ENCODE assay signal across 8 cellular contexts in genomic region chr12:20376984-20377383, GRCh38. TPM values are rescaled to one million over a fixed set of nuclear protein-coding genes. Genes with fewer than 3 reads are reported as not detected.
DNase-seq lines count a peak whose midpoint lies in the region; TF ChIP-seq lines count a peak whose summit lies in the region.

No MANE protein-coding gene starts in this region.

- H3K14ac ChIP-seq in mesenchymal stem cell (ENCODE audit: low read length in 2 of 2) = no peak overlapping the region

- H3K27ac ChIP-seq in mesenchymal stem cell (ENCODE audit: low read length, poor library complexity, severe bottlenecking) = no peak overlapping the region

- H2BK15ac ChIP-seq in mesenchymal stem cell (ENCODE audit: low read depth, poor library complexity, severe bottlenecking) = no peak overlapping the region

- H3K79me1 ChIP-seq in mesenchymal stem cell (replicated peaks; ENCODE audit: low read length, poor library complexity, severe bottlenecking) = no peaks in the 10 kb centered on the region

- H3K36me3 Mint-ChIP-seq in Calu3 (ENCODE audit: insufficient read depth, unreplicated experiment) (no peaks in the 10 kb centered on the region), chondrocyte (ENCODE audit: low read depth) (no peaks in the 10 kb centered on the region)
- no peaks in the 10 kb centered on the region for H3K36me3 Mint-ChIP-seq in activated CD4-positive, alpha-beta T cell treated with anti-CD3 and anti-CD28 coated beads, Interleukin-2, amount 10 ng/mL, durations not matched to agents 7 days and 5 days (ENCODE audit: low read depth)

- H3K4me1 ChIP-seq in mesenchymal stem cell (ENCODE audit: control insufficient read depth, insufficient read depth, low read depth, low read length) = no peaks in the 10 kb centered on the region

- H2BK5ac ChIP-seq in mesenchymal stem cell (ENCODE audit: low read depth, low read length, poor library complexity, severe bottlenecking) = no peak overlapping the region

- H3K27me3 Mint-ChIP-seq in Calu3 (ENCODE audit: unreplicated experiment) (no peaks in the 10 kb centered on the region), chondrocyte (ENCODE audit: low read depth) (no peaks in the 10 kb centered on the region)
- peaks cover 7% of the 10 kb centered on the region for H3K27me3 Mint-ChIP-seq in activated CD4-positive, alpha-beta T cell treated with anti-CD3 and anti-CD28 coated beads, Interleukin-2, amount 10 ng/mL, durations not matched to agents 7 days and 5 days

- H3K23ac ChIP-seq in mesenchymal stem cell (ENCODE audit: low read length in 2 of 2) = no peak overlapping the region

- CTCF ChIA-PET in Calu3 (lab: Charles Lee) = interaction anchor here (1.0 to 1.1 kb wide), 2 partner anchors 15 to 461 kb away, joined by 3 to 4 read pairs; no protein-coding TSS in a partner anchor
- CTCF ChIA-PET in activated CD4-positive, alpha-beta T cell treated with anti-CD3 and anti-CD28 coated beads, Interleukin-2, amount 10 ng/mL, durations not matched to agents 7 days and 5 days (lab: Charles Lee) = no interaction called here

- no peak overlapping the region for H3K18ac ChIP-seq in mesenchymal stem cell (ENCODE audit: low read depth in 1 of 2, low read length in 2 of 2)

- no peaks in the 10 kb centered on the region for H3K27me3 ChIP-seq in mesenchymal stem cell (ENCODE audit: control insufficient read depth in 1 of 2, insufficient read depth in 1 of 2, low read length in 2 of 2)

- no TSS peak for BruUV-seq in Calu3 (replicated peaks; lab: Mats Ljungman, UMichigan)

- H3K4me1 Mint-ChIP-seq in Calu3 (ENCODE audit: low read depth, unreplicated experiment) (peaks cover 36% of the 10 kb centered on the region), chondrocyte (ENCODE audit: low read depth) (peaks cover 72% of the 10 kb centered on the region)
- H3K4me1 Mint-ChIP-seq in activated CD4-positive, alpha-beta T cell treated with anti-CD3 and anti-CD28 coated beads, Interleukin-2, amount 10 ng/mL, durations not matched to agents 7 days and 5 days = no peaks in the 10 kb centered on the region

- H3K36me3 ChIP-seq in mesenchymal stem cell (ENCODE audit: control insufficient read depth in 1 of 2, insufficient read depth in 2 of 2, low read depth in 1 of 2, low read length in 2 of 2) = no peaks in the 10 kb centered on the region

- H2AFZ ChIP-seq in mesenchymal stem cell (ENCODE audit: low read depth, low read length) = no peak overlapping the region

- H2BK120ac ChIP-seq in mesenchymal stem cell (ENCODE audit: low read depth, low read length) = no peak overlapping the region

- H3K9me3 ChIP-seq in mesenchymal stem cell (ENCODE audit: control insufficient read depth, low read length) = no peaks in the 10 kb centered on the region

- H3K4me3 ChIP-seq in mesenchymal stem cell (ENCODE audit: insufficient read depth in 1 of 2, low read depth in 1 of 2, low read length in 2 of 2) = no peak overlapping the region

- no peak overlapping the region for H3K4me2 ChIP-seq in mesenchymal stem cell (ENCODE audit: low read length, poor library complexity, severe bottlenecking)

- intact Hi-C loops in Calu3 (cut with micrococcal nuclease; ENCODE audit: unreplicated experiment) = loop anchor here (1.0 to 10.0 kb wide), 5 partner anchors 448 to 802 kb away; no protein-coding TSS in a partner anchor

- H3K4me3 Mint-ChIP-seq in Calu3 (ENCODE audit: low read depth, unreplicated experiment) (no peak overlapping the region), chondrocyte (ENCODE audit: unreplicated experiment) (no peak overlapping the region)
- H3K4me3 Mint-ChIP-seq in activated CD4-positive, alpha-beta T cell treated with anti-CD3 and anti-CD28 coated beads, Interleukin-2, amount 10 ng/mL, durations not matched to agents 7 days and 5 days = no peak overlapping the region

- no peaks in the 10 kb centered on the region for H3K9me3 Mint-ChIP-seq in Calu3 (ENCODE audit: low read depth, unreplicated experiment)
- no peaks in the 10 kb centered on the region for H3K9me3 Mint-ChIP-seq in chondrocyte (ENCODE audit: low read depth)
- H3K9me3 Mint-ChIP-seq in activated CD4-positive, alpha-beta T cell treated with anti-CD3 and anti-CD28 coated beads, Interleukin-2, amount 10 ng/mL, durations not matched to agents 7 days and 5 days = no peaks in the 10 kb centered on the region

- H4K91ac ChIP-seq in mesenchymal stem cell (ENCODE audit: low read length) = no peak overlapping the region

- H4K8ac ChIP-seq in mesenchymal stem cell (ENCODE audit: low read length) = no peak overlapping the region

- TF ChIP-seq CTCF in Calu3 (IDR thresholded peaks at IDR 0.05; ENCODE audit: unreplicated experiment) (no peak), chondrocyte (IDR thresholded peaks at IDR 0.05) (peak; percentile 80)

- H2BK12ac ChIP-seq in mesenchymal stem cell (ENCODE audit: low read length in 2 of 2) = no peak overlapping the region

- no peak overlapping the region for H3K4ac ChIP-seq in mesenchymal stem cell (ENCODE audit: low read depth in 1 of 2, low read length in 2 of 2)

- WGBS in mesenchymal stem cell = 100% methylated on average over 1 of the region's 1 CpG

- POLR2A ChIA-PET in activated CD4-positive, alpha-beta T cell treated with anti-CD3 and anti-CD28 coated beads, Interleukin-2, amount 10 ng/mL, durations not matched to agents 7 days and 5 days (lab: Charles Lee) = no interaction called here

- H3K9ac ChIP-seq in mesenchymal stem cell (ENCODE audit: low read length) = no peak overlapping the region

- H3K27ac Mint-ChIP-seq in Calu3 (ENCODE audit: unreplicated experiment) (no peak overlapping the region), chondrocyte (ENCODE audit: unreplicated experiment) (no peak overlapping the region)
- no peak overlapping the region for H3K27ac Mint-ChIP-seq in activated CD4-positive, alpha-beta T cell treated with anti-CD3 and anti-CD28 coated beads, Interleukin-2, amount 10 ng/mL, durations not matched to agents 7 days and 5 days

- DNase-seq in Calu3 = peak; percentile 24
- DNase-seq in LHCN-M2 (ENCODE audit: low read depth) = peak; percentile 17
- no peak for DNase-seq in chondrocyte (ENCODE audit: low spot score)
- peak; percentile 40 for DNase-seq in mesenchymal stem cell
- no peak for DNase-seq in NCI-H510A (lab: John Stamatoyannopoulos, UW)
- DNase-seq in stimulated activated CD4-positive, alpha-beta T cell treated with anti-CD3 and anti-CD28 coated beads, Interleukin-2, amount 100 ng/mL, for 48 hours = no peak
- no peak for DNase-seq in activated CD4-positive, alpha-beta T cell treated with anti-CD3 and anti-CD28 coated beads, Interleukin-2, amount 10 ng/mL, durations not matched to agents 7 days and 5 days
- no peak for DNase-seq in cerebellar cortex (ENCODE audit: low spot score)

- H2AK5ac ChIP-seq in mesenchymal stem cell (ENCODE audit: low read length, severe bottlenecking) = no peak overlapping the region

RNA-seq across cellular contexts. Expression of gene PDE3A, which starts 8.6 kb away (rescaled TPM):
- 19.6 and 19.9 TPM in 2 replicates for total RNA-seq in Calu3 (2022)
- total RNA-seq in LHCN-M2 (2014; rRNA removed) = 0.06 TPM in 1 of 2 replicates, not detected in the other
- polyA plus RNA-seq in LHCN-M2 (2012) = 0.01 TPM
- total RNA-seq in chondrocyte = 20.6 to 27.9 TPM (median 27.9 TPM) in 3 replicates
- polyA plus RNA-seq in mesenchymal stem cell (2013, experiment 1 of 2) = 5.0 TPM
- polyA plus RNA-seq in mesenchymal stem cell (2013, experiment 2 of 2) = 4.5 TPM
- total RNA-seq in activated CD4-positive, alpha-beta T cell treated with anti-CD3 and anti-CD28 coated beads, Interleukin-2, amount 10 ng/mL, durations not matched to agents 7 days and 5 days = not detected

Comparison
In these comparisons a context has a peak if more than half of its experiments do, and no peak if none do; other contexts are left out.
1. DNase-seq: peak in Calu3 (single experiment), LHCN-M2 (single experiment) and mesenchymal stem cell (single experiment); none in chondrocyte (single experiment), NCI-H510A (single experiment), stimulated activated CD4-positive, alpha-beta T cell treated with anti-CD3 and anti-CD28 coated beads, Interleukin-2, amount 100 ng/mL, for 48 hours (0 of 2), activated CD4-positive, alpha-beta T cell treated with anti-CD3 and anti-CD28 coated beads, Interleukin-2, amount 10 ng/mL, durations not matched to agents 7 days and 5 days (single experiment) and cerebellar cortex (single experiment).
2. RNA of gene PDE3A, which starts 8.6 kb away (total RNA-seq): 20.6 to 27.9 TPM in chondrocyte and 19.6 to 19.9 TPM in Calu3; 0.06 TPM in LHCN-M2 and not detected in activated CD4-positive, alpha-beta T cell treated with anti-CD3 and anti-CD28 coated beads, Interleukin-2, amount 10 ng/mL, durations not matched to agents 7 days and 5 days; every median in the first group is over 10 times any median in the second.